Comparison of ENCODE assay signal across 8 cellular contexts in genomic region chr17:36602924-36603384, GRCh38. TPM values are rescaled to one million over a fixed set of nuclear protein-coding genes. Genes with fewer than 3 reads are reported as not detected.
DNase-seq lines count a peak whose midpoint lies in the region; ATAC-seq, FAIRE-seq and TF ChIP-seq lines count a peak whose summit lies in the region.

No MANE protein-coding gene starts in this region.

- TF ChIP-seq POLR2A in K562 (conservative IDR thresholded peaks at IDR 0.05), result no peak

- peak; percentile 85 for DNase-seq in GM12865 (ENCODE audit: low read depth)
- DNase-seq in NCI-H146 (lab: John Stamatoyannopoulos, UW), result peak; percentile 77
- DNase-seq in T1000 (lab: John Stamatoyannopoulos, UW), result peak; percentile 62
- peak; percentile 71 to 89 (median 80) for DNase-seq in K562 (ENCODE audit: extremely low read depth in 1 of 4, low spot score in 3 of 4)
- peak; percentile 76 for DNase-seq in iPS-NIHi7 (ENCODE audit: extremely low spot score)
- DNase-seq in smooth muscle cell (lab: John Stamatoyannopoulos, UW; ENCODE audit: unreplicated experiment), result no peak

- 0% methylated on average over 5 of the region's 5 CpGs for WGBS in K562 (ENCODE audit: insufficient coverage, low coverage, missing lambda C conversion rate)
- 3% methylated on average over 5 of the region's 5 CpGs for WGBS in smooth muscle cell (ENCODE audit: low lambda C conversion rate)

- H4K20me1 ChIP-seq in K562 (replicated peaks; ENCODE audit: control insufficient read depth, insufficient read depth, low read length), result 0 out of 2 replicates have a peak, but pooled peaks cover 3% of the 10 kb centered on the region
- H4K20me1 ChIP-seq in smooth muscle cell (ENCODE audit: low read depth), result no peaks in the 10 kb centered on the region

- no TSS peak for BruUV-seq in K562 (replicated peaks; lab: Mats Ljungman, UMichigan)

- TF ChIP-seq EP300 in K562 (IDR thresholded peaks at IDR 0.05; ENCODE audit: low read length), result no peak

- peak; percentile 48 to 61 for TF ChIP-seq RAD21 in K562 (CRISPR knock-in tag; conservative IDR thresholded peaks at IDR 0.05 in 1 of 2, IDR thresholded peaks at IDR 0.05 in 1 of 2)

- H3K27me3 ChIP-seq in K562 (ENCODE audit: control insufficient read depth in 2 of 2, insufficient read depth in 2 of 2, low read length in 2 of 2) (no peaks in the 10 kb centered on the region), smooth muscle cell (ENCODE audit: low read depth) (no peaks in the 10 kb centered on the region)

- H3K9me1 ChIP-seq in K562 (ENCODE audit: control insufficient read depth, insufficient read depth, low read length), result no peaks in the 10 kb centered on the region

- POLR2A ChIA-PET in K562 (lab: Yijun Ruan, JAX), result interaction anchor here (0.7 to 1.8 kb wide), 6 partner anchors 10 to 445 kb away, joined by 3 to 4 read pairs (median 3); no protein-coding TSS in a partner anchor

- CTCF ChIA-PET in K562 (lab: Yijun Ruan, JAX; ENCODE audit: low intra/inter-chr PET ratio), result interaction anchor here (0.6 to 1.3 kb wide), 6 partner anchors 9 to 771 kb away, joined by 3 to 5 read pairs (median 4); no protein-coding TSS in a partner anchor

- TF ChIP-seq CTCF in GM12865 (IDR thresholded peaks at IDR 0.05; ENCODE audit: insufficient read depth, low read depth, low read length, missing control alignments), result peak; percentile 91
- TF ChIP-seq CTCF in K562 (IDR thresholded peaks at IDR 0.05 in 2 of 3, conservative IDR thresholded peaks at IDR 0.05 in 1 of 3; ENCODE audit: insufficient read depth in 2 of 3, low read depth in 1 of 3, low read length in 3 of 3), result peak; percentile 72 to 81 (median 72)
- TF ChIP-seq CTCF in smooth muscle cell (IDR thresholded peaks at IDR 0.05; ENCODE audit: borderline replicate concordance, insufficient read depth, poor library complexity, severe bottlenecking), result peak; percentile 88

- H3K4me2 ChIP-seq in K562 (ENCODE audit: insufficient read depth, low read length) (peak overlapping the region; percentile 99), smooth muscle cell (peak overlapping the region; percentile 96)

- intact Hi-C loops in K562 (cut with micrococcal nuclease), result loop anchor here (2.0 kb wide), 1 partner anchor 26 kb away; no protein-coding TSS in a partner anchor

- H3K36me3 ChIP-seq in K562 (ENCODE audit: control insufficient read depth, insufficient read depth, low read length), result peaks cover 50% of the 10 kb centered on the region
- no peaks in the 10 kb centered on the region for H3K36me3 ChIP-seq in smooth muscle cell (ENCODE audit: low read depth)

- no peak for FAIRE-seq in K562 (lab: Jason Lieb, UNC)

- no peaks in the 10 kb centered on the region for H3F3A ChIP-seq in smooth muscle cell (ENCODE audit: low read depth)

- H3K4me1 ChIP-seq in K562 (replicated peaks in 1 of 2; ENCODE audit: control insufficient read depth in 2 of 2, insufficient read depth in 2 of 2, low read length in 2 of 2) (peaks cover 42 to 58% of the 10 kb centered on the region in 2 experiments), smooth muscle cell (ENCODE audit: low read depth) (peaks cover 23% of the 10 kb centered on the region)

- H2AFZ ChIP-seq in K562 (ENCODE audit: low read depth, low read length), result peak overlapping the region; percentile 59; the same call in 1 of the 2 replicates
- H2AFZ ChIP-seq in smooth muscle cell (ENCODE audit: low read depth), result no peak overlapping the region

- peak overlapping the region; percentile 98 for H3K27ac ChIP-seq in K562 (ENCODE audit: extremely low read depth, low read depth, low read length)
- H3K27ac ChIP-seq in smooth muscle cell (ENCODE audit: low read depth), result no peak overlapping the region

- H3K4me3 ChIP-seq in GM12865 (ENCODE audit: low read depth, low read length), result peak overlapping the region; percentile 94
- H3K4me3 ChIP-seq in K562, result peak overlapping the region; percentile 82
- H3K4me3 ChIP-seq in smooth muscle cell, result peak overlapping the region; percentile 85

- ATAC-seq in K562 (peak; percentile 29), HG02973 (IDR thresholded peaks at IDR 0.05; ENCODE audit: unreplicated experiment) (no peak), GM19351 (IDR thresholded peaks at IDR 0.05; ENCODE audit: unreplicated experiment) (no peak)

- peaks cover 77% of the 10 kb centered on the region for H3K79me2 ChIP-seq in K562 (ENCODE audit: control insufficient read depth, insufficient read depth, low read length)
- H3K79me2 ChIP-seq in smooth muscle cell (ENCODE audit: low read depth), result peaks cover 5% of the 10 kb centered on the region

- H3K9me3 ChIP-seq in K562 (replicated peaks; ENCODE audit: control insufficient read depth, insufficient read depth, low read depth, low read length) (no peaks in the 10 kb centered on the region), smooth muscle cell (replicated peaks; ENCODE audit: low read depth) (no peaks in the 10 kb centered on the region)

- H3K9ac ChIP-seq in K562 (ENCODE audit: insufficient read depth in 1 of 2, low read depth in 2 of 2, low read length in 2 of 2), result peak overlapping the region; percentile 91 to 95
- no peak overlapping the region for H3K9ac ChIP-seq in smooth muscle cell (ENCODE audit: low read depth)

- in situ Hi-C loops in K562 (cut with MboI), result no loop called here

TF ChIP-seq in K562, 482 proteins besides CTCF, POLR2A, EP300 and RAD21 (continues in another document):
- TF ChIP-seq RB1 (IDR thresholded peaks at IDR 0.05; ENCODE audit: low read depth), result peak; percentile 13; the same call in 1 of the 2 replicates

RNA-seq across cellular contexts. Expression of gene MRM1, which starts 1.6 kb away (rescaled TPM):
- total RNA-seq in K562 (2011; cell fraction: chromatin; rRNA removed; ENCODE audit: low replicate concordance), result 7.6 and 26.8 TPM in 2 replicates
- total RNA-seq in K562 (2011; cell fraction: nucleolus; rRNA removed), result 26.1 and 30.4 TPM in 2 replicates
- 18.8 and 22.1 TPM in 2 replicates for total RNA-seq in K562 (2011; cell fraction: nucleoplasm; rRNA removed)
- 26.1 and 30.5 TPM in 2 replicates for total RNA-seq in K562 (2014; rRNA removed)
- total RNA-seq in K562 (2014; rRNA removed; fragmentation: Illumina TruSeq; extraction: Trizol), result 9.8 and 12.8 TPM in 2 replicates
- 21.5 and 22.7 TPM in 2 replicates for total RNA-seq in K562 (2015; rRNA removed; fragmentation: Illumina TruSeq; extraction: Trizol)
- total RNA-seq in K562 (2021), result 28.1 and 28.4 TPM in 2 replicates
- 10.7 and 14.1 TPM in 2 replicates for polyA plus RNA-seq in K562 (2011; rRNA removed)
- polyA plus RNA-seq in K562 (2011; cell fraction: cytosol; rRNA removed), result 11.7 and 37.1 TPM in 2 replicates
- 10.4 and 25.5 TPM in 2 replicates for polyA plus RNA-seq in K562 (2011; cell fraction: nucleus; rRNA removed)
- polyA plus RNA-seq in K562 (2012), result 9.7 and 20.2 TPM in 2 replicates
- 22.2 and 27.0 TPM in 2 replicates for polyA plus RNA-seq in K562 (2014; fragmentation: Illumina TruSeq; extraction: Trizol)
- polyA plus RNA-seq in K562 (2014; fragmentation: Nextera tagmentation; extraction: Ambion mirVana), result 1 to 10 TPM in 1 of 2 experiments, under 1 TPM in 1; 0.61 to 1.4 TPM
- polyA plus RNA-seq in K562 (2014; rRNA removed), result 27.1 and 27.2 TPM in 2 replicates
- 3.2 and 6.3 TPM in 2 replicates for polyA minus RNA-seq in K562 (2011; rRNA and poly(A)+ RNA removed)
- polyA minus RNA-seq in K562 (2011; cell fraction: cytosol; rRNA and poly(A)+ RNA removed), result 13.0 and 14.2 TPM in 2 replicates
- 10.3 and 12.9 TPM in 2 replicates for polyA minus RNA-seq in K562 (2011; cell fraction: nucleus; rRNA and poly(A)+ RNA removed)
- 1.7 and 2.9 TPM in 2 replicates for total RNA-seq in smooth muscle cell
- 2.2 and 2.8 TPM in 2 replicates for polyA plus RNA-seq in smooth muscle cell

RNA-seq across cellular contexts. Expression of gene DHRS11, which starts 11.3 kb away (rescaled TPM):
- 92.9 and 198 TPM in 2 replicates for total RNA-seq in K562 (2011; cell fraction: chromatin; rRNA removed; ENCODE audit: low replicate concordance)
- total RNA-seq in K562 (2011; cell fraction: nucleolus; rRNA removed), result 118 and 119 TPM in 2 replicates
- total RNA-seq in K562 (2011; cell fraction: nucleoplasm; rRNA removed), result 123 and 139 TPM in 2 replicates
- total RNA-seq in K562 (2014; rRNA removed) (59.8 and 75.7 TPM in 2 replicates), K562 (2014; rRNA removed; fragmentation: Illumina TruSeq; extraction: Trizol) (38.3 and 49.7 TPM in 2 replicates), K562 (2015; rRNA removed; fragmentation: Illumina TruSeq; extraction: Trizol) (43.9 and 45.1 TPM in 2 replicates), K562 (2021) (66.2 and 68.2 TPM in 2 replicates), smooth muscle cell (2.9 and 3.1 TPM in 2 replicates)
- polyA plus RNA-seq in K562 (2011; rRNA removed) (62.7 and 85.1 TPM in 2 replicates), K562 (2014; fragmentation: Illumina TruSeq; extraction: Trizol) (99.3 and 123 TPM in 2 replicates), K562 (2014; fragmentation: Nextera tagmentation; extraction: Ambion mirVana) (10 to 100 TPM; 15.2 to 23.0 TPM), K562 (2014; rRNA removed) (87.3 and 100 TPM in 2 replicates), smooth muscle cell (9.4 and 12.2 TPM in 2 replicates)
- polyA plus RNA-seq in K562 (2011; cell fraction: cytosol; rRNA removed), result 78.5 and 144 TPM in 2 replicates
- polyA plus RNA-seq in K562 (2011; cell fraction: nucleus; rRNA removed), result 97.1 and 183 TPM in 2 replicates
- 64.9 and 69.7 TPM in 2 replicates for polyA plus RNA-seq in K562 (2012)
- polyA minus RNA-seq in K562 (2011; rRNA and poly(A)+ RNA removed), result 30.9 and 70.0 TPM in 2 replicates
- 31.7 and 48.1 TPM in 2 replicates for polyA minus RNA-seq in K562 (2011; cell fraction: cytosol; rRNA and poly(A)+ RNA removed)
- 20.8 and 30.8 TPM in 2 replicates for polyA minus RNA-seq in K562 (2011; cell fraction: nucleus; rRNA and poly(A)+ RNA removed)

RNA-seq across cellular contexts. Expression of gene GGNBP2, which starts 58.2 kb away (rescaled TPM):
- 160 and 249 TPM in 2 replicates for total RNA-seq in K562 (2011; cell fraction: chromatin; rRNA removed; ENCODE audit: low replicate concordance)
- total RNA-seq in K562 (2011; cell fraction: nucleolus; rRNA removed), result 57.2 and 67.9 TPM in 2 replicates
- 114 and 172 TPM in 2 replicates for total RNA-seq in K562 (2011; cell fraction: nucleoplasm; rRNA removed)
- total RNA-seq in K562 (2014; rRNA removed), result 46.9 and 51.4 TPM in 2 replicates
- total RNA-seq in K562 (2014; rRNA removed; fragmentation: Illumina TruSeq; extraction: Trizol), result 64.1 and 66.0 TPM in 2 replicates
- total RNA-seq in K562 (2015; rRNA removed; fragmentation: Illumina TruSeq; extraction: Trizol), result 61.5 and 71.3 TPM in 2 replicates
- total RNA-seq in K562 (2021), result 53.2 and 60.5 TPM in 2 replicates
- 87.7 and 96.6 TPM in 2 replicates for polyA plus RNA-seq in K562 (2011; rRNA removed)
- polyA plus RNA-seq in K562 (2011; cell fraction: cytosol; rRNA removed), result 46.2 and 46.7 TPM in 2 replicates
- polyA plus RNA-seq in K562 (2011; cell fraction: nucleus; rRNA removed), result 119 and 123 TPM in 2 replicates
- polyA plus RNA-seq in K562 (2012), result 55.0 and 62.9 TPM in 2 replicates
- 78.8 and 89.8 TPM in 2 replicates for polyA plus RNA-seq in K562 (2014; fragmentation: Illumina TruSeq; extraction: Trizol)
- polyA plus RNA-seq in K562 (2014; fragmentation: Nextera tagmentation; extraction: Ambion mirVana), result 10 to 100 TPM; 35.7 to 41.0 TPM
- polyA plus RNA-seq in K562 (2014; rRNA removed), result 71.6 and 76.5 TPM in 2 replicates
- polyA minus RNA-seq in K562 (2011; rRNA and poly(A)+ RNA removed), result 76.8 and 116 TPM in 2 replicates
- polyA minus RNA-seq in K562 (2011; cell fraction: cytosol; rRNA and poly(A)+ RNA removed), result 22.1 and 22.6 TPM in 2 replicates
- 31.4 and 44.9 TPM in 2 replicates for polyA minus RNA-seq in K562 (2011; cell fraction: nucleus; rRNA and poly(A)+ RNA removed)
- total RNA-seq in smooth muscle cell, result 56.6 and 61.8 TPM in 2 replicates
- 54.4 and 68.8 TPM in 2 replicates for polyA plus RNA-seq in smooth muscle cell
